9 cellular contexts compared by ENCODE assay signal in genomic region chr1:27868932-27869718, GRCh38. TPM values are rescaled to one million over a fixed set of nuclear protein-coding genes. Genes with fewer than 3 reads are reported as not detected.
DNase-seq lines count a peak whose midpoint lies in the region; ATAC-seq and TF ChIP-seq lines count a peak whose summit lies in the region.
"Had no signal": no experiment of that assay in that cellular context is flagged by ENCODE, and none has a peak within 500 bp of the region (broad histone marks: within the 10 kb centered on the region; RNA-seq: fewer than 3 reads in every experiment).

No MANE protein-coding gene starts in this region.

- H3K27ac Mint-ChIP-seq in MCF 10A (ENCODE audit: low read depth, unreplicated experiment): no peak overlapping the region
- H3K27ac Mint-ChIP-seq in T-helper 2 cell treated with Interferon-gamma antibody and Interleukin-4, amounts not matched to agents 5 μg/mL and 100 μg/mL, for 36 hours: peak overlapping the region; percentile 82

- dilution Hi-C loops in mammary epithelial cell (cut with HindIII; ENCODE audit: low sequenced_read_pairs): no loop called here

- WGBS in mammary epithelial cell (ENCODE audit: low coverage, missing lambda C conversion rate): 74% methylated on average over 15 of the region's 16 CpGs
- 44 to 58% methylated on average over 12 to 16 of the region's 16 CpGs for WGBS in body of pancreas, 2 donors

- peak overlapping the region; percentile 72 for H2AFZ ChIP-seq in mammary epithelial cell (ENCODE audit: low read depth, low read length)

- H3K9me3 Mint-ChIP-seq in MCF 10A (ENCODE audit: unreplicated experiment): no peaks in the 10 kb centered on the region
- no peaks in the 10 kb centered on the region for H3K9me3 Mint-ChIP-seq in T-helper 2 cell treated with Interferon-gamma antibody and Interleukin-4, amounts not matched to agents 5 μg/mL and 100 μg/mL, for 36 hours

- no peak overlapping the region for H3K9ac ChIP-seq in mammary epithelial cell (ENCODE audit: insufficient read depth, low read length)

- POLR2A ChIA-PET in MCF 10A (lab: Yijun Ruan, JAX): no interaction called here

- H3K9me3 ChIP-seq in mammary epithelial cell (replicated peaks; ENCODE audit: insufficient read depth, low read length) (no peaks in the 10 kb centered on the region), body of pancreas (no peaks in the 10 kb centered on the region)
- H3K9me3 ChIP-seq: A549 had no signal

- intact Hi-C loops in mammary epithelial cell (cut with micrococcal nuclease): no loop called here
- intact Hi-C loops in MCF 10A (cut with micrococcal nuclease): no loop called here
- intact Hi-C loops in body of pancreas (cut with DNase I): no loop called here

- TF ChIP-seq CTCF in mammary epithelial cell (conservative IDR thresholded peaks at IDR 0.05 in 1 of 2, IDR thresholded peaks at IDR 0.05 in 1 of 2; ENCODE audit: extremely low read depth in 1 of 2, insufficient read depth in 1 of 2, low read depth in 1 of 2, low read length in 2 of 2) (no peak), MCF 10A (IDR thresholded peaks at IDR 0.05; ENCODE audit: unreplicated experiment) (no peak), body of pancreas (IDR thresholded peaks at IDR 0.05) (no peak)

- no peaks in the 10 kb centered on the region for H3K36me3 Mint-ChIP-seq in MCF 10A (ENCODE audit: insufficient read depth, unreplicated experiment)
- peaks cover 5% of the 10 kb centered on the region for H3K36me3 Mint-ChIP-seq in T-helper 2 cell treated with Interferon-gamma antibody and Interleukin-4, amounts not matched to agents 5 μg/mL and 100 μg/mL, for 36 hours (ENCODE audit: low read depth)

- CTCF ChIA-PET in mammary epithelial cell (lab: Charles Lee; ENCODE audit: low non-redundant PET): no interaction called here
- CTCF ChIA-PET in MCF 10A (lab: Yijun Ruan, JAX): interaction anchor here (0.6 kb wide), 1 partner anchor 137 kb away, joined by 4 read pairs; no protein-coding TSS in a partner anchor

- in situ Hi-C loops in mammary epithelial cell (cut with MboI; ENCODE audit: low sequenced_read_pairs in 2 of 2): no loop called here

- H3K79me2 ChIP-seq in mammary epithelial cell (ENCODE audit: insufficient read depth, low read length): no peaks in the 10 kb centered on the region

- no peaks in the 10 kb centered on the region for H3K27me3 ChIP-seq in mammary epithelial cell (ENCODE audit: insufficient read depth, low read length)
- no peaks in the 10 kb centered on the region for H3K27me3 ChIP-seq in body of pancreas

- peaks cover 21% of the 10 kb centered on the region for H3K4me1 ChIP-seq in mammary epithelial cell (ENCODE audit: insufficient read depth, low read length)
- peaks cover 8% of the 10 kb centered on the region for H3K4me1 ChIP-seq in body of pancreas

- H3K4me2 ChIP-seq in mammary epithelial cell (ENCODE audit: insufficient read depth, low read depth, low read length): peak overlapping the region; percentile 7
- H3K4me2 ChIP-seq: A549 had no signal

- H3K27me3 Mint-ChIP-seq in MCF 10A (ENCODE audit: insufficient read depth, unreplicated experiment): no peaks in the 10 kb centered on the region
- H3K27me3 Mint-ChIP-seq in T-helper 2 cell treated with Interferon-gamma antibody and Interleukin-4, amounts not matched to agents 5 μg/mL and 100 μg/mL, for 36 hours (ENCODE audit: low read depth): no peaks in the 10 kb centered on the region

- TF ChIP-seq POLR2A in body of pancreas (IDR thresholded peaks at IDR 0.05): no peak

- H3K4me3 ChIP-seq in mammary epithelial cell (replicated peaks in 1 of 3; ENCODE audit: insufficient read depth in 1 of 3, low read depth in 2 of 3, low read length in 3 of 3) (no peak overlapping the region), body of pancreas (no peak overlapping the region)
- H3K4me3 ChIP-seq: A549 had no signal

- H3K27ac ChIP-seq in mammary epithelial cell (ENCODE audit: insufficient read depth, low read depth, low read length): no peak overlapping the region
- H3K27ac ChIP-seq in body of pancreas: peak overlapping the region in 1 of 4 donors; percentile 39
- H3K27ac ChIP-seq: A549 had no signal

- peak; percentile 9 for ATAC-seq in body of pancreas
- ATAC-seq in HG03159 (IDR thresholded peaks at IDR 0.05; ENCODE audit: unreplicated experiment): no peak
- no peak for ATAC-seq in GM21515 (IDR thresholded peaks at IDR 0.05; ENCODE audit: unreplicated experiment)
- ATAC-seq in GM21528 (IDR thresholded peaks at IDR 0.05; ENCODE audit: low FRiP score, unreplicated experiment): no peak
- ATAC-seq: A549 had no signal

- BruUV-seq in mammary epithelial cell (replicated peaks; lab: Mats Ljungman, UMichigan) (no TSS peak), MCF 10A (replicated peaks; lab: Mats Ljungman, UMichigan) (no TSS peak)

- no peak for DNase-seq in mammary epithelial cell
- DNase-seq in MCF 10A (ENCODE audit: unreplicated experiment): no peak
- peak; percentile 63 for DNase-seq in T-helper 2 cell treated with Interferon-gamma antibody and Interleukin-4, amounts not matched to agents 5 μg/mL and 100 μg/mL, for 36 hours (ENCODE audit: low spot score)
- DNase-seq in body of pancreas: peak in 2 of 4 donors; percentile 18 to 37
- peak; percentile 41 to 49 for DNase-seq in stimulated activated CD4-positive, alpha-beta T cell treated with anti-CD3 and anti-CD28 coated beads, Interleukin-2, amount 100 ng/mL, for 48 hours

- H3K36me3 ChIP-seq in mammary epithelial cell (ENCODE audit: insufficient read depth, low read length): no peaks in the 10 kb centered on the region
- no peaks in the 10 kb centered on the region for H3K36me3 ChIP-seq in body of pancreas (replicated peaks in 1 of 2; ENCODE audit: insufficient read depth in 1 of 2, low read depth in 2 of 2)

- H4K20me1 ChIP-seq in mammary epithelial cell (ENCODE audit: insufficient read depth, low read length): no peaks in the 10 kb centered on the region

- H3K4me1 Mint-ChIP-seq in MCF 10A (ENCODE audit: insufficient read depth, unreplicated experiment): no peaks in the 10 kb centered on the region
- H3K4me1 Mint-ChIP-seq in T-helper 2 cell treated with Interferon-gamma antibody and Interleukin-4, amounts not matched to agents 5 μg/mL and 100 μg/mL, for 36 hours (ENCODE audit: low read depth): peaks cover 33% of the 10 kb centered on the region

- no peak overlapping the region for H3K4me3 Mint-ChIP-seq in MCF 10A (ENCODE audit: unreplicated experiment)
- H3K4me3 Mint-ChIP-seq in T-helper 2 cell treated with Interferon-gamma antibody and Interleukin-4, amounts not matched to agents 5 μg/mL and 100 μg/mL, for 36 hours: peak overlapping the region; percentile 80

RNA-seq across cellular contexts. Expression of gene THEMIS2, which starts 3.2 kb away (rescaled TPM):
- total RNA-seq in mammary epithelial cell (1 to 10 TPM; 3.7 to 4.2 TPM), MCF 10A (2022) (1.5 and 1.7 TPM in 2 replicates), body of pancreas (10 to 100 TPM in 1 of 2 donors, 1 to 10 TPM in 1; 4.6 to 21.0 TPM)
- 1.8 TPM for polyA plus RNA-seq in mammary epithelial cell
- polyA minus RNA-seq in mammary epithelial cell: 3.4 TPM

RNA-seq across cellular contexts. Expression of gene PPP1R8, which starts 38.5 kb away (rescaled TPM):
- total RNA-seq in mammary epithelial cell: 10 to 100 TPM; 37.0 to 42.5 TPM
- polyA plus RNA-seq in mammary epithelial cell: 34.4 TPM
- 21.1 TPM for polyA minus RNA-seq in mammary epithelial cell
- 48.6 and 51.1 TPM in 2 replicates for total RNA-seq in MCF 10A (2022)
- 10 to 100 TPM in 1 of 2 donors, 1 to 10 TPM in 1; 8.9 to 11.2 TPM for total RNA-seq in body of pancreas

RNA-seq across cellular contexts. Expression of gene RPA2, which starts 45.2 kb away (rescaled TPM):
- total RNA-seq in mammary epithelial cell (10 to 100 TPM; 27.7 to 30.8 TPM), MCF 10A (2022) (22.3 and 25.7 TPM in 2 replicates), body of pancreas (10 to 100 TPM in 1 of 2 donors, 1 to 10 TPM in 1; 4.6 to 23.3 TPM)
- polyA plus RNA-seq in mammary epithelial cell: 39.7 TPM
- 6.7 TPM for polyA minus RNA-seq in mammary epithelial cell

Comparison
In these comparisons a context has a peak if more than half of its experiments do, and no peak if none do; other contexts are left out.
1. DNase-seq: peak in T-helper 2 cell treated with Interferon-gamma antibody and Interleukin-4, amounts not matched to agents 5 μg/mL and 100 μg/mL, for 36 hours (single experiment) and stimulated activated CD4-positive, alpha-beta T cell treated with anti-CD3 and anti-CD28 coated beads, Interleukin-2, amount 100 ng/mL, for 48 hours (2 of 2); none in mammary epithelial cell (single experiment) and MCF 10A (single experiment).